In the genomic region with DNA sequence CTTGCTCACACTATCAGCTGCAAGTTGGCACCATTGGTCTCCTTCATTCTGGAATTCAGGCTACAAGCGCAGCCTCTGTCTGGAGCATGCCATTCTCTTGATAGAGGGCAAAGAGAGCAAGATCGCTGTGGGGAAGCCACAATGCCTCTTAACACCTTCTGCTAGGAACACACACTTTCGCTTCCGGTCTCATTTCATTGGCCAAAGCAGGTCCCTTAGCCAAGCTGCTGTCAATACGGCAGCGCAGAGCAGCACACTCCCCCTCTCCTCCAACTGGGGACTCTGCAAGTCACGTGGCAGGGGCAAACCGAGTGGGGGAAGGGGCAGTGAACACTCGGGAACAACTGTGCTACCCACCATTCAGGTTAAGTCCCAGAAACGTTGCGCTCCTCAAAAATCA, we compare ENCODE assay signal across 1 cellular context.
TF ChIP-seq lines count a peak whose summit lies in the region.

No MANE protein-coding gene starts in this region.

TF ChIP-seq in WTC11, 78 proteins besides CTCF, POLR2A, EP300 and RAD21 (continued from another document):
- TF ChIP-seq ZNF423 (CRISPR knock-in tag; IDR thresholded peaks at IDR 0.05) (no peak), SMAD4 (CRISPR knock-in tag; IDR thresholded peaks at IDR 0.05) (no peak), HMGA2 (CRISPR knock-in tag; IDR thresholded peaks at IDR 0.05) (no peak), FOXK1 (CRISPR knock-in tag; IDR thresholded peaks at IDR 0.05) (no peak), PRRX2 (CRISPR knock-in tag; IDR thresholded peaks at IDR 0.05) (no peak), TEAD4 (CRISPR knock-in tag; IDR thresholded peaks at IDR 0.05) (no peak)
- TF ChIP-seq, protein P1, sequence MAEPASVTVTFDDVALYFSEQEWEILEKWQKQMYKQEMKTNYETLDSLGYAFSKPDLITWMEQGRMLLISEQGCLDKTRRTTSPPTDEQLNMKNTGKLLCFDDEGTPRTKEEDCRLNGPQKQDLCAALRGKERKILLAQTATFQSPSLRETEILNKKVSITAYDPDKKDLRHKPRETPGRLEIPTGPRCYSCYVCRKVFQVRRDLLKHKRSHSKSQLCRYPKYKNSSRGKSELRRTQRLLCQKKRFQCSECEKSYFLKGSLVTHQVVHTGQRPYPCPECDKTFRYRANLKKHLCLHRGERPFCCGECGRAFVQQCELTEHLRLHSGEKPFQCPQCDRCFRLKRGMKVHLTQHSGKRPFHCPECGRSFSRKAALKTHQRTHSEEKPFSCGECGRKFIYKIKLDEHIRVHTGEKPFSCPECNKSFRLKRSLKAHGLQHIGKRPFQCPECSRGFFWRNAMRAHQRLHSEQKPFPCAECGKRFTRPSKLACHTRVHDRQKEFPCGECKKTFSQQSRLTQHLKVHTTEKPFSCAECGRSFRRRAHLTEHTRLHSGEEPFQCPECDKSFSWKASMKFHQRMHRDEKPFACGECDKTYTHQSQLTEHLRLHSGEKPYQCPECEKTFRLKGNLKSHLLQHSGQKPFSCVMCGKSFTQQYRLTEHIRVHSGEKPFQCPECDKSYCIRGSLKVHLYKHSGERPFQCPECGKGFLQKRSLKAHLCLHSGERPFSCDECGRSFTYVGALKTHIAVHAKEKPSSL (CRISPR knock-in tag; conservative IDR thresholded peaks at IDR 0.05): no peak
- TF ChIP-seq, protein P2, sequence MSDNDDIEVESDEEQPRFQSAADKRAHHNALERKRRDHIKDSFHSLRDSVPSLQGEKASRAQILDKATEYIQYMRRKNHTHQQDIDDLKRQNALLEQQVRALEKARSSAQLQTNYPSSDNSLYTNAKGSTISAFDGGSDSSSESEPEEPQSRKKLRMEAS (CRISPR knock-in tag; IDR thresholded peaks at IDR 0.05): peak; percentile 61
- TF ChIP-seq, protein P3, sequence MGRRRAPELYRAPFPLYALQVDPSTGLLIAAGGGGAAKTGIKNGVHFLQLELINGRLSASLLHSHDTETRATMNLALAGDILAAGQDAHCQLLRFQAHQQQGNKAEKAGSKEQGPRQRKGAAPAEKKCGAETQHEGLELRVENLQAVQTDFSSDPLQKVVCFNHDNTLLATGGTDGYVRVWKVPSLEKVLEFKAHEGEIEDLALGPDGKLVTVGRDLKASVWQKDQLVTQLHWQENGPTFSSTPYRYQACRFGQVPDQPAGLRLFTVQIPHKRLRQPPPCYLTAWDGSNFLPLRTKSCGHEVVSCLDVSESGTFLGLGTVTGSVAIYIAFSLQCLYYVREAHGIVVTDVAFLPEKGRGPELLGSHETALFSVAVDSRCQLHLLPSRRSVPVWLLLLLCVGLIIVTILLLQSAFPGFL (CRISPR knock-in tag; IDR thresholded peaks at IDR 0.05; ENCODE audit: borderline replicate concordance): no peak
- TF ChIP-seq, protein P4, sequence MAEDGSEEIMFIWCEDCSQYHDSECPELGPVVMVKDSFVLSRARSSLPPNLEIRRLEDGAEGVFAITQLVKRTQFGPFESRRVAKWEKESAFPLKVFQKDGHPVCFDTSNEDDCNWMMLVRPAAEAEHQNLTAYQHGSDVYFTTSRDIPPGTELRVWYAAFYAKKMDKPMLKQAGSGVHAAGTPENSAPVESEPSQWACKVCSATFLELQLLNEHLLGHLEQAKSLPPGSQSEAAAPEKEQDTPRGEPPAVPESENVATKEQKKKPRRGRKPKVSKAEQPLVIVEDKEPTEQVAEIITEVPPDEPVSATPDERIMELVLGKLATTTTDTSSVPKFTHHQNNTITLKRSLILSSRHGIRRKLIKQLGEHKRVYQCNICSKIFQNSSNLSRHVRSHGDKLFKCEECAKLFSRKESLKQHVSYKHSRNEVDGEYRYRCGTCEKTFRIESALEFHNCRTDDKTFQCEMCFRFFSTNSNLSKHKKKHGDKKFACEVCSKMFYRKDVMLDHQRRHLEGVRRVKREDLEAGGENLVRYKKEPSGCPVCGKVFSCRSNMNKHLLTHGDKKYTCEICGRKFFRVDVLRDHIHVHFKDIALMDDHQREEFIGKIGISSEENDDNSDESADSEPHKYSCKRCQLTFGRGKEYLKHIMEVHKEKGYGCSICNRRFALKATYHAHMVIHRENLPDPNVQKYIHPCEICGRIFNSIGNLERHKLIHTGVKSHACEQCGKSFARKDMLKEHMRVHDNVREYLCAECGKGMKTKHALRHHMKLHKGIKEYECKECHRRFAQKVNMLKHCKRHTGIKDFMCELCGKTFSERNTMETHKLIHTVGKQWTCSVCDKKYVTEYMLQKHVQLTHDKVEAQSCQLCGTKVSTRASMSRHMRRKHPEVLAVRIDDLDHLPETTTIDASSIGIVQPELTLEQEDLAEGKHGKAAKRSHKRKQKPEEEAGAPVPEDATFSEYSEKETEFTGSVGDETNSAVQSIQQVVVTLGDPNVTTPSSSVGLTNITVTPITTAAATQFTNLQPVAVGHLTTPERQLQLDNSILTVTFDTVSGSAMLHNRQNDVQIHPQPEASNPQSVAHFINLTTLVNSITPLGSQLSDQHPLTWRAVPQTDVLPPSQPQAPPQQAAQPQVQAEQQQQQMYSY (CRISPR knock-in tag; IDR thresholded peaks at IDR 0.05): no peak
- TF ChIP-seq, protein P5, sequence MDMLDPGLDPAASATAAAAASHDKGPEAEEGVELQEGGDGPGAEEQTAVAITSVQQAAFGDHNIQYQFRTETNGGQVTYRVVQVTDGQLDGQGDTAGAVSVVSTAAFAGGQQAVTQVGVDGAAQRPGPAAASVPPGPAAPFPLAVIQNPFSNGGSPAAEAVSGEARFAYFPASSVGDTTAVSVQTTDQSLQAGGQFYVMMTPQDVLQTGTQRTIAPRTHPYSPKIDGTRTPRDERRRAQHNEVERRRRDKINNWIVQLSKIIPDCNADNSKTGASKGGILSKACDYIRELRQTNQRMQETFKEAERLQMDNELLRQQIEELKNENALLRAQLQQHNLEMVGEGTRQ (CRISPR knock-in tag; IDR thresholded peaks at IDR 0.05): peak; percentile 89
- TF ChIP-seq, protein P6, sequence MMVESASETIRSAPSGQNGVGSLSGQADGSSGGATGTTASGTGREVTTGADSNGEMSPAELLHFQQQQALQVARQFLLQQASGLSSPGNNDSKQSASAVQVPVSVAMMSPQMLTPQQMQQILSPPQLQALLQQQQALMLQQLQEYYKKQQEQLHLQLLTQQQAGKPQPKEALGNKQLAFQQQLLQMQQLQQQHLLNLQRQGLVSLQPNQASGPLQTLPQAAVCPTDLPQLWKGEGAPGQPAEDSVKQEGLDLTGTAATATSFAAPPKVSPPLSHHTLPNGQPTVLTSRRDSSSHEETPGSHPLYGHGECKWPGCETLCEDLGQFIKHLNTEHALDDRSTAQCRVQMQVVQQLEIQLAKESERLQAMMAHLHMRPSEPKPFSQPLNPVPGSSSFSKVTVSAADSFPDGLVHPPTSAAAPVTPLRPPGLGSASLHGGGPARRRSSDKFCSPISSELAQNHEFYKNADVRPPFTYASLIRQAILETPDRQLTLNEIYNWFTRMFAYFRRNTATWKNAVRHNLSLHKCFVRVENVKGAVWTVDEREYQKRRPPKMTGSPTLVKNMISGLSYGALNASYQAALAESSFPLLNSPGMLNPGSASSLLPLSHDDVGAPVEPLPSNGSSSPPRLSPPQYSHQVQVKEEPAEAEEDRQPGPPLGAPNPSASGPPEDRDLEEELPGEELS (CRISPR knock-in tag; IDR thresholded peaks at IDR 0.05): no peak
- TF ChIP-seq, protein P7, sequence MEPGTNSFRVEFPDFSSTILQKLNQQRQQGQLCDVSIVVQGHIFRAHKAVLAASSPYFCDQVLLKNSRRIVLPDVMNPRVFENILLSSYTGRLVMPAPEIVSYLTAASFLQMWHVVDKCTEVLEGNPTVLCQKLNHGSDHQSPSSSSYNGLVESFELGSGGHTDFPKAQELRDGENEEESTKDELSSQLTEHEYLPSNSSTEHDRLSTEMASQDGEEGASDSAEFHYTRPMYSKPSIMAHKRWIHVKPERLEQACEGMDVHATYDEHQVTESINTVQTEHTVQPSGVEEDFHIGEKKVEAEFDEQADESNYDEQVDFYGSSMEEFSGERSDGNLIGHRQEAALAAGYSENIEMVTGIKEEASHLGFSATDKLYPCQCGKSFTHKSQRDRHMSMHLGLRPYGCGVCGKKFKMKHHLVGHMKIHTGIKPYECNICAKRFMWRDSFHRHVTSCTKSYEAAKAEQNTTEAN (CRISPR knock-in tag; IDR thresholded peaks at IDR 0.05): no peak
- TF ChIP-seq, protein P8, sequence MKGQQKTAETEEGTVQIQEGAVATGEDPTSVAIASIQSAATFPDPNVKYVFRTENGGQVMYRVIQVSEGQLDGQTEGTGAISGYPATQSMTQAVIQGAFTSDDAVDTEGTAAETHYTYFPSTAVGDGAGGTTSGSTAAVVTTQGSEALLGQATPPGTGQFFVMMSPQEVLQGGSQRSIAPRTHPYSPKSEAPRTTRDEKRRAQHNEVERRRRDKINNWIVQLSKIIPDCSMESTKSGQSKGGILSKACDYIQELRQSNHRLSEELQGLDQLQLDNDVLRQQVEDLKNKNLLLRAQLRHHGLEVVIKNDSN (CRISPR knock-in tag; IDR thresholded peaks at IDR 0.05): peak; percentile 88
- TF ChIP-seq, protein P9, sequence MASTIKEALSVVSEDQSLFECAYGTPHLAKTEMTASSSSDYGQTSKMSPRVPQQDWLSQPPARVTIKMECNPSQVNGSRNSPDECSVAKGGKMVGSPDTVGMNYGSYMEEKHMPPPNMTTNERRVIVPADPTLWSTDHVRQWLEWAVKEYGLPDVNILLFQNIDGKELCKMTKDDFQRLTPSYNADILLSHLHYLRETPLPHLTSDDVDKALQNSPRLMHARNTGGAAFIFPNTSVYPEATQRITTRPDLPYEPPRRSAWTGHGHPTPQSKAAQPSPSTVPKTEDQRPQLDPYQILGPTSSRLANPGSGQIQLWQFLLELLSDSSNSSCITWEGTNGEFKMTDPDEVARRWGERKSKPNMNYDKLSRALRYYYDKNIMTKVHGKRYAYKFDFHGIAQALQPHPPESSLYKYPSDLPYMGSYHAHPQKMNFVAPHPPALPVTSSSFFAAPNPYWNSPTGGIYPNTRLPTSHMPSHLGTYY (CRISPR knock-in tag; IDR thresholded peaks at IDR 0.05): no peak
- TF ChIP-seq, protein P10, sequence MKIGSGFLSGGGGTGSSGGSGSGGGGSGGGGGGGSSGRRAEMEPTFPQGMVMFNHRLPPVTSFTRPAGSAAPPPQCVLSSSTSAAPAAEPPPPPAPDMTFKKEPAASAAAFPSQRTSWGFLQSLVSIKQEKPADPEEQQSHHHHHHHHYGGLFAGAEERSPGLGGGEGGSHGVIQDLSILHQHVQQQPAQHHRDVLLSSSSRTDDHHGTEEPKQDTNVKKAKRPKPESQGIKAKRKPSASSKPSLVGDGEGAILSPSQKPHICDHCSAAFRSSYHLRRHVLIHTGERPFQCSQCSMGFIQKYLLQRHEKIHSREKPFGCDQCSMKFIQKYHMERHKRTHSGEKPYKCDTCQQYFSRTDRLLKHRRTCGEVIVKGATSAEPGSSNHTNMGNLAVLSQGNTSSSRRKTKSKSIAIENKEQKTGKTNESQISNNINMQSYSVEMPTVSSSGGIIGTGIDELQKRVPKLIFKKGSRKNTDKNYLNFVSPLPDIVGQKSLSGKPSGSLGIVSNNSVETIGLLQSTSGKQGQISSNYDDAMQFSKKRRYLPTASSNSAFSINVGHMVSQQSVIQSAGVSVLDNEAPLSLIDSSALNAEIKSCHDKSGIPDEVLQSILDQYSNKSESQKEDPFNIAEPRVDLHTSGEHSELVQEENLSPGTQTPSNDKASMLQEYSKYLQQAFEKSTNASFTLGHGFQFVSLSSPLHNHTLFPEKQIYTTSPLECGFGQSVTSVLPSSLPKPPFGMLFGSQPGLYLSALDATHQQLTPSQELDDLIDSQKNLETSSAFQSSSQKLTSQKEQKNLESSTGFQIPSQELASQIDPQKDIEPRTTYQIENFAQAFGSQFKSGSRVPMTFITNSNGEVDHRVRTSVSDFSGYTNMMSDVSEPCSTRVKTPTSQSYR (CRISPR knock-in tag; IDR thresholded peaks at IDR 0.05): no peak
